Comparison of ENCODE assay signal across 2 cellular contexts in the genomic region with DNA sequence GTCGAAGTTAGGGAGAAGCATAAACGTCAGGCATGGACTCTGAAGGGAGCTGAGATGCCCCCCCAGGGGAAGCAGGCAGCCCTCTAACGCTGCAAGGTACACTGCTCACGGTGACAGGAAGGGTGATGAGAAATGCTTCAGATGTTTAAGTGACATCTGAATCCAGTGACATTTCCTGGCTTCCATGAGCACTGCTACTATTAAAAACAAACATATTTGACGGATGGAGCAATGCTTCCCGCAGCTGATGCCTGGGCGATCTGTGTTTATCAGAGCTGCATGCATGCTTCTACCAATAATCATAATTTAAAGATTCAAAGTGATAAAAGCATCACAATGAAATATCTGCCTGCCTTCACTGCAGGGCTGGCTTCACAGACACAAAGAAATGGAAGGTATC.
TF ChIP-seq lines count a peak whose summit lies in the region.

No MANE protein-coding gene starts in this region.

TF ChIP-seq in SK-N-SH, 30 proteins besides CTCF, POLR2A, EP300 and RAD21 (continued from another document):
- TF ChIP-seq RCOR1 (IDR thresholded peaks at IDR 0.05; ENCODE audit: low read length) (peak; percentile 13; the same call in 1 of the 2 replicates), MXI1 (IDR thresholded peaks at IDR 0.05; ENCODE audit: low read depth, low read length) (peak; percentile 11; the same call in 1 of the 2 replicates)

TF ChIP-seq in SK-N-SH treated with all-trans-retinoic acid at 6 μM for 48 hours, 23 proteins besides CTCF, POLR2A, EP300 and RAD21 (continued from another document):
- TF ChIP-seq, protein P1, sequence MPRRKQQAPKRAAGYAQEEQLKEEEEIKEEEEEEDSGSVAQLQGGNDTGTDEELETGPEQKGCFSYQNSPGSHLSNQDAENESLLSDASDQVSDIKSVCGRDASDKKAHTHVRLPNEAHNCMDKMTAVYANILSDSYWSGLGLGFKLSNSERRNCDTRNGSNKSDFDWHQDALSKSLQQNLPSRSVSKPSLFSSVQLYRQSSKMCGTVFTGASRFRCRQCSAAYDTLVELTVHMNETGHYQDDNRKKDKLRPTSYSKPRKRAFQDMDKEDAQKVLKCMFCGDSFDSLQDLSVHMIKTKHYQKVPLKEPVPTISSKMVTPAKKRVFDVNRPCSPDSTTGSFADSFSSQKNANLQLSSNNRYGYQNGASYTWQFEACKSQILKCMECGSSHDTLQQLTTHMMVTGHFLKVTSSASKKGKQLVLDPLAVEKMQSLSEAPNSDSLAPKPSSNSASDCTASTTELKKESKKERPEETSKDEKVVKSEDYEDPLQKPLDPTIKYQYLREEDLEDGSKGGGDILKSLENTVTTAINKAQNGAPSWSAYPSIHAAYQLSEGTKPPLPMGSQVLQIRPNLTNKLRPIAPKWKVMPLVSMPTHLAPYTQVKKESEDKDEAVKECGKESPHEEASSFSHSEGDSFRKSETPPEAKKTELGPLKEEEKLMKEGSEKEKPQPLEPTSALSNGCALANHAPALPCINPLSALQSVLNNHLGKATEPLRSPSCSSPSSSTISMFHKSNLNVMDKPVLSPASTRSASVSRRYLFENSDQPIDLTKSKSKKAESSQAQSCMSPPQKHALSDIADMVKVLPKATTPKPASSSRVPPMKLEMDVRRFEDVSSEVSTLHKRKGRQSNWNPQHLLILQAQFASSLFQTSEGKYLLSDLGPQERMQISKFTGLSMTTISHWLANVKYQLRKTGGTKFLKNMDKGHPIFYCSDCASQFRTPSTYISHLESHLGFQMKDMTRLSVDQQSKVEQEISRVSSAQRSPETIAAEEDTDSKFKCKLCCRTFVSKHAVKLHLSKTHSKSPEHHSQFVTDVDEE (CRISPR knock-in tag; IDR thresholded peaks at IDR 0.05) = no peak
- TF ChIP-seq BACH2 (CRISPR knock-in tag; IDR thresholded peaks at IDR 0.05; ENCODE audit: borderline replicate concordance) = no peak
- TF ChIP-seq SNAI2 (CRISPR knock-in tag; IDR thresholded peaks at IDR 0.05) = no peak
